27 cellular contexts compared by ENCODE assay signal in the genomic region with DNA sequence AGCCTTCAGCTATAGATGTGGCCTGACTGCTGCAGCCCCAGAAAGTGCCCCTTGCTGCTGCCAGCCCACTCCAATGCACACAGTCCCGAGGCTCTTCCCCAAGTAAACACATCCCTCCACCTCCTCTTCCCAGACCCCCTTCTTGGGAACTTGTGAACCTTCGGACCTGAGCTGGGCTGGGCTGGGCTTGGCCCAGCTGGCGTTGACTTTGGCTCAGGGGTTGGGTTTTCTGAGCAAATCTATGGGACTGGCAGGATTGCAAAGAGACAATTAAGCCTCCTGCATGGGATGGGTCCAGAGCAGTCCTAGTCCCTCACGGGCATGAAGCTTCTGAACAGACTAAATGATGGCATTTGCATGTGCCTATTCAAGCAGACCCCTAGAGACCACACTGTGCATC.
"Had no signal": no experiment of that assay in that cellular context is flagged by ENCODE, and none has a peak within 500 bp of the region (broad histone marks: within the 10 kb centered on the region; RNA-seq: fewer than 3 reads in every experiment).

No MANE protein-coding gene starts in this region.

- FAIRE-seq: endothelial cell of umbilical vein, frontal cortex had no signal

- H3K9me3 ChIP-seq: psoas muscle, right atrium auricular region, tibial nerve, uterus had no signal

- H3K36me3 Mint-ChIP-seq: activated naive CD4-positive, alpha-beta T cell treated with anti-CD3 and anti-CD28 coated beads, Interleukin-2, amount 50 U/mL, for 72 hours; brain; immature natural killer cell; WTC11 had no signal

- H3K4me3 ChIP-seq: hepatocyte, psoas muscle, right atrium auricular region, tibial nerve, uterus had no signal

- H3K9me3 Mint-ChIP-seq: activated naive CD4-positive, alpha-beta T cell treated with anti-CD3 and anti-CD28 coated beads, Interleukin-2, amount 50 U/mL, for 72 hours; activated T-cell treated with anti-CD3 and anti-CD28 coated beads, Interleukin-2, amount 50 U/mL, for 24 hours; activated T-helper 17 cell treated with anti-CD3 and anti-CD28 coated beads, Interleukin-2, amount 50 U/mL, for 72 hours; brain; effector memory CD8-positive, alpha-beta T cell; immature natural killer cell; naive thymus-derived CD8-positive, alpha-beta T cell; stimulated activated naive CD8-positive, alpha-beta T cell treated with anti-CD3 and anti-CD28 coated beads, Interleukin-15, Interleukin-2, amounts not matched to agents 100 ng/mL and 50 ng/mL, for 24 hours; WTC11 had no signal

- H3K4me1 ChIP-seq: psoas muscle, uterus had no signal

- H3K27me3 ChIP-seq: hepatocyte, right atrium auricular region, tibial nerve, uterus had no signal

- H3K79me2 ChIP-seq: hepatocyte had no signal

- H3K27me3 Mint-ChIP-seq: activated T-cell treated with anti-CD3 and anti-CD28 coated beads, Interleukin-2, amount 50 U/mL, for 24 hours; activated T-helper 17 cell treated with anti-CD3 and anti-CD28 coated beads, Interleukin-2, amount 50 U/mL, for 72 hours; brain; effector memory CD8-positive, alpha-beta T cell; naive thymus-derived CD8-positive, alpha-beta T cell; stimulated activated naive CD8-positive, alpha-beta T cell treated with anti-CD3 and anti-CD28 coated beads, Interleukin-15, Interleukin-2, amounts not matched to agents 100 ng/mL and 50 ng/mL, for 24 hours had no signal

- H3K4me2 ChIP-seq: hepatocyte had no signal

- H2AFZ ChIP-seq: hepatocyte had no signal

- H3K27ac Mint-ChIP-seq: activated naive CD4-positive, alpha-beta T cell treated with anti-CD3 and anti-CD28 coated beads, Interleukin-2, amount 50 U/mL, for 72 hours; activated T-cell treated with anti-CD3 and anti-CD28 coated beads, Interleukin-2, amount 50 U/mL, for 24 hours; brain; effector memory CD8-positive, alpha-beta T cell; immature natural killer cell; stimulated activated naive CD8-positive, alpha-beta T cell treated with anti-CD3 and anti-CD28 coated beads, Interleukin-15, Interleukin-2, amounts not matched to agents 100 ng/mL and 50 ng/mL, for 24 hours; WTC11 had no signal

- ATAC-seq: activated naive CD4-positive, alpha-beta T cell treated with anti-CD3 and anti-CD28 coated beads, Interleukin-2, amount 50 U/mL, for 72 hours; activated T-helper 17 cell treated with anti-CD3 and anti-CD28 coated beads, Interleukin-2, amount 50 U/mL, for 72 hours; effector memory CD8-positive, alpha-beta T cell; esophagus mucosa; naive thymus-derived CD8-positive, alpha-beta T cell; psoas muscle; WTC11 had no signal

- H3K27ac ChIP-seq: hepatocyte, psoas muscle, tibial nerve, uterus had no signal

- H3K4me1 Mint-ChIP-seq: brain, immature natural killer cell had no signal

- H3K4me3 Mint-ChIP-seq: activated T-cell treated with anti-CD3 and anti-CD28 coated beads, Interleukin-2, amount 50 U/mL, for 24 hours; activated T-helper 17 cell treated with anti-CD3 and anti-CD28 coated beads, Interleukin-2, amount 50 U/mL, for 72 hours; brain; effector memory CD8-positive, alpha-beta T cell; immature natural killer cell; naive thymus-derived CD8-positive, alpha-beta T cell; stimulated activated naive CD8-positive, alpha-beta T cell treated with anti-CD3 and anti-CD28 coated beads, Interleukin-15, Interleukin-2, amounts not matched to agents 100 ng/mL and 50 ng/mL, for 24 hours; WTC11 had no signal

- H3K36me3 ChIP-seq: right atrium auricular region, tibial nerve, uterus had no signal

- DNase-seq: activated CD8-positive, alpha-beta memory T cell treated with anti-CD3 and anti-CD28 coated beads for 24 hours; activated CD8-positive, alpha-beta memory T cell treated with anti-CD3 and anti-CD28 coated beads, Interleukin-2, amount 50 U/mL, for 4 hours; activated T-cell treated with anti-CD3 and anti-CD28 coated beads, Interleukin-2, amount 50 U/mL, for 24 hours; aorta; dermis blood vessel endothelial cell; effector memory CD8-positive, alpha-beta T cell; glutamatergic neuron; immature natural killer cell; mesenchymal stem cell; naive thymus-derived CD8-positive, alpha-beta T cell; psoas muscle; stimulated activated CD4-positive, alpha-beta T cell treated with anti-CD3 and anti-CD28 coated beads, Interleukin-1b, Interleukin-23, amount 100 ng/mL, for 48 hours; substantia nigra; T-helper 1 cell; T-helper 9 cell; uterus had no signal
